9 cellular contexts compared by ENCODE assay signal in the genomic region with DNA sequence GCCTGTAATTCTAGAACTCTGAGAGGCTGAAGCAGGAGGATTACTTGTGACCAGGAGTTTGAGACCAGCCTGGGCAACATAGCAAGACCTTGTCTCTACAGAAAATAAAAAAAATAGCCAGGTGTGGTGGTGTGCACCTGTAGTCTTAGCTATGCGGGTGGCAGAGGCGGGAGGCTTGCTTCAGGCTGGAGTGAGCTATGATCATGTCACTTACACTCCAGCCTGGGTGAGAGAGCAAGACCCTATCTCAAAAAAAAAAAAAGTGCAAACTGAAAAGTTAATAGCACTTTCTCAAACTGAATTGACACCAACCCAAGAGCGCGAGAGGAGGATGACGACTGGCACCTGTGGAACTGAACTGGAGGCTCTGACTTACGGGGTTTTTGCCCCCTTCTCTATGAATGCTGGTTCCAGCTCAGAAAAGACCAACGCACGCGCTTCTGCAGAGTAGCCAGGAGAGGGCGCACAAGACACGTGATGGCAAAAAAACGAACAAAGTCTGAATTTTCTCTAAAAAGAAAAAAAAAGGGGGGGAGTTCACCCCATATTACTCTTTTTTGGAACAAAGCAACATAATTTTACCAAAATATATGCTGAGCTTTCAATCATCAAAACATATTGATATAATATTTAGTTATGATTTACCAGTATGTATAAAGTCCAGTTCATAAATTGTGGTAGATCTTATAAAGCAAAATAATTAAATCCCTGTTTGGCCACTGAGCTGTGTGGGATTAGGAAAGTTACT. TPM values are rescaled to one million over a fixed set of nuclear protein-coding genes. Genes with fewer than 3 reads are reported as not detected.
A peak's percentile ranks its signal among the peaks of the same experiment; 100 is the strongest.
DNase-seq lines count a peak whose midpoint lies in the region; ATAC-seq and TF ChIP-seq lines count a peak whose summit lies in the region.
"Had no signal": no experiment of that assay in that cellular context is flagged by ENCODE, and none has a peak within 500 bp of the region (broad histone marks: within the 10 kb centered on the region; RNA-seq: fewer than 3 reads in every experiment).

No MANE protein-coding gene starts in this region.

- H3K4me3 ChIP-seq in SJCRH30, result no peak overlapping the region

- DNase-seq in D341Med (ENCODE audit: low spot score) (peak; percentile 73), Kasumi-1 (lab: John Stamatoyannopoulos, UW) (peak; percentile 69 to 78), SJCRH30 (peak; percentile 43 to 73), glutamatergic neuron (peak; percentile 61), sciatic nerve (ENCODE audit: low spot score) (peak; percentile 73)
- peak; percentile 39 for DNase-seq in activated gamma-delta T cell treated with anti-CD3 and anti-CD28 coated beads, Interleukin-2, amount 50 U/mL, for 16 hours (ENCODE audit: low read depth)

- intact Hi-C loops in sciatic nerve (cut with DNase I), result no loop called here

- no peaks in the 10 kb centered on the region for H3K4me1 ChIP-seq in SJCRH30

- H3K27ac Mint-ChIP-seq in glutamatergic neuron (ENCODE audit: unreplicated experiment), result no peak overlapping the region

- H3K36me3 ChIP-seq in SJCRH30, result no peaks in the 10 kb centered on the region

- no peaks in the 10 kb centered on the region for H3K36me3 Mint-ChIP-seq in glutamatergic neuron (ENCODE audit: unreplicated experiment)

- no peak overlapping the region for H3K4me3 Mint-ChIP-seq in glutamatergic neuron (ENCODE audit: unreplicated experiment)
- H3K4me3 Mint-ChIP-seq: T-helper 1 cell treated with Interleukin-12 subunit alpha and Interleukin-12 subunit beta and Interleukin-4 antibody, amounts not matched to agents 30 μg/mL and 1 μg/mL, for 36 hours had no signal

- peaks cover 2% of the 10 kb centered on the region for H3K9me3 Mint-ChIP-seq in glutamatergic neuron (ENCODE audit: unreplicated experiment)
- H3K9me3 Mint-ChIP-seq: T-helper 1 cell treated with Interleukin-12 subunit alpha and Interleukin-12 subunit beta and Interleukin-4 antibody, amounts not matched to agents 30 μg/mL and 1 μg/mL, for 36 hours had no signal

- H3K27ac ChIP-seq in SJCRH30, result no peak overlapping the region

- no peaks in the 10 kb centered on the region for H3K27me3 Mint-ChIP-seq in glutamatergic neuron (ENCODE audit: unreplicated experiment)

- peaks cover 3% of the 10 kb centered on the region; the same call in 1 of the 2 replicates for H3K27me3 ChIP-seq in SJCRH30

- no peaks in the 10 kb centered on the region for H3K9me3 ChIP-seq in SJCRH30 (replicated peaks)

- TF ChIP-seq CTCF in glutamatergic neuron (IDR thresholded peaks at IDR 0.05; ENCODE audit: partially characterized antibody, unreplicated experiment), result peak; percentile 85

- H3K4me1 Mint-ChIP-seq in glutamatergic neuron (ENCODE audit: low read depth, unreplicated experiment), result no peaks in the 10 kb centered on the region

- ATAC-seq in sciatic nerve (peak; percentile 68), HG03460 (IDR thresholded peaks at IDR 0.05; ENCODE audit: unreplicated experiment) (no peak), HG03139 (IDR thresholded peaks at IDR 0.05; ENCODE audit: unreplicated experiment) (no peak)

RNA-seq across cellular contexts. Expression of a gene that starts 23.7 kb away (rescaled TPM):
- 0.12 TPM in 1 of 2 replicates, not detected in the other for total RNA-seq in SJCRH30 (2014; rRNA removed; shearing (Covaris generic))
- total RNA-seq in glutamatergic neuron (ENCODE audit: unreplicated experiment), result 0.15 TPM
- 1.2 TPM for total RNA-seq in sciatic nerve

RNA-seq across cellular contexts. Expression of a gene that starts 30.9 kb away (rescaled TPM):
- 0.05 and 0.08 TPM in 2 replicates for total RNA-seq in SJCRH30 (2014; rRNA removed; shearing (Covaris generic))
- total RNA-seq in glutamatergic neuron (ENCODE audit: unreplicated experiment) (not detected), sciatic nerve (1.6 TPM)
